In the genomic region with DNA sequence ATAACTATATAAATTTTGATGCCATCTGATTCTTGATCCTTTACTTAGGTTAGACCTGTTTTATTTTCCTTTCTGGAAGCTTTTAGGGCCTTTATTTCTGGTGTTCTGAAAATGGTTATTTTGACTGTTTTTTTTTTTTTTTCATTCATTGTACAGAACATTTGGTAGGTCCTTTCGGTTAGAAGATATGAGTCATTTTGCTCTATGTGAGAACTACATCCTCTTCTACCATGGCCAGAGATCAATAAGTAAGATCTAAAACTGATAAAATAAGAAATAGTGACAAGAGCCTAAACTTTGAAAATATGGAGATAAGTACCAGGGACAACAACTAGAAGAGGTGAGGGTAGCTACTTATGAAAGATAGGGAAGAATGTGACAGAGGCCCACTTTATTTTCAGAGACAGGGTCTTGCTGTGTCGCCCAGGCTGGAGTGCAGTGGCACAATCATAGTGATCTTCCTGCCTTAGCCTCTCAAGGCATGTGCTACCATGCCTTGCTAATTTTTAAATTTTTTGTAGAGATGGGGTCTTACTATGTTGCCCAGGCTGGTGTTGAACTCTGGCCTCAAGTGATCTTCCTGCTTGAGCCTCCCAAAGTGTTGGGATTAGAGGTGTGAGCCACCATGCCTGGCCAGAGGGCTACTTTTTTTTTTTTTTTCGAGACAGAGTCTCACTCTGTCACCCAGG, we compare ENCODE assay signal across 20 cellular contexts.
DNase-seq lines count a peak whose midpoint lies in the region; ATAC-seq and TF ChIP-seq lines count a peak whose summit lies in the region.
"Had no signal": no experiment of that assay in that cellular context is flagged by ENCODE, and none has a peak within 500 bp of the region (broad histone marks: within the 10 kb centered on the region; RNA-seq: fewer than 3 reads in every experiment).

No MANE protein-coding gene starts in this region.

- CTCF ChIA-PET in CD4-positive, alpha-beta memory T cell (lab: Charles Lee; ENCODE audit: partially characterized antibody), result no interaction called here
- CTCF ChIA-PET in T-cell (lab: Charles Lee), result no interaction called here

- H3K4me1 Mint-ChIP-seq in CD4-positive, alpha-beta memory T cell, result peaks cover 0 to 3% (median 1%) of the 10 kb centered on the region in 4 donors
- no peaks in the 10 kb centered on the region for H3K4me1 Mint-ChIP-seq in activated naive CD8-positive, alpha-beta T cell treated with anti-CD3 and anti-CD28 coated beads for 36 hours
- H3K4me1 Mint-ChIP-seq in T-cell, result peaks cover 0 to 3% (median 2%) of the 10 kb centered on the region in 3 donors

- ATAC-seq in GM18502 (IDR thresholded peaks at IDR 0.05; ENCODE audit: poor library complexity, unreplicated experiment) (peak; percentile 55), HG02885 (IDR thresholded peaks at IDR 0.05; ENCODE audit: poor library complexity, unreplicated experiment) (peak; percentile 24), T-cell (replicated peaks in 1 of 4) (no peak), GM19328 (IDR thresholded peaks at IDR 0.05; ENCODE audit: unreplicated experiment) (no peak)
- ATAC-seq: naive thymus-derived CD4-positive, alpha-beta T cell had no signal

- H3K27ac Mint-ChIP-seq in CD4-positive, alpha-beta memory T cell, result peak overlapping the region in 5 of 7 donors; percentile 0 to 86 (median 45)
- H3K27ac Mint-ChIP-seq in activated naive CD8-positive, alpha-beta T cell treated with anti-CD3 and anti-CD28 coated beads for 36 hours, result peak overlapping the region; percentile 51
- H3K27ac Mint-ChIP-seq in T-cell, result no peak overlapping the region

- peaks cover 41 to 52% of the 10 kb centered on the region in 2 donors for H3K36me3 Mint-ChIP-seq in CD4-positive, alpha-beta memory T cell
- peaks cover 12% of the 10 kb centered on the region for H3K36me3 Mint-ChIP-seq in activated naive CD8-positive, alpha-beta T cell treated with anti-CD3 and anti-CD28 coated beads for 36 hours
- H3K36me3 Mint-ChIP-seq in T-cell, result peaks cover 37% of the 10 kb centered on the region

- POLR2A ChIA-PET in CD4-positive, alpha-beta memory T cell (lab: Charles Lee; ENCODE audit: partially characterized antibody), result no interaction called here
- POLR2A ChIA-PET in T-cell (lab: Charles Lee), result interaction anchor here (0.9 kb wide), 2 partner anchors 145 to 338 kb away, joined by 7 to 9 read pairs; no protein-coding TSS in a partner anchor

- no peak overlapping the region for H3K4me3 ChIP-seq in CD4-positive, alpha-beta memory T cell (ENCODE audit: low read length in 2 of 2)
- no peak overlapping the region for H3K4me3 ChIP-seq in lower leg skin (ENCODE audit: low read depth, poor library complexity, severe bottlenecking)
- H3K4me3 ChIP-seq: skin epidermis had no signal

- no peaks in the 10 kb centered on the region for H3K9me3 ChIP-seq in CD4-positive, alpha-beta memory T cell (ENCODE audit: control insufficient read depth in 1 of 2, low read length in 2 of 2)

- TF ChIP-seq POLR2A in lower leg skin (IDR thresholded peaks at IDR 0.05), result no peak

- H3K36me3 ChIP-seq in CD4-positive, alpha-beta memory T cell (ENCODE audit: insufficient read depth, low read length), result peaks cover 22% of the 10 kb centered on the region

- H3K27me3 Mint-ChIP-seq in CD4-positive, alpha-beta memory T cell, result no peaks in the 10 kb centered on the region
- H3K27me3 Mint-ChIP-seq in activated naive CD8-positive, alpha-beta T cell treated with anti-CD3 and anti-CD28 coated beads for 36 hours, result no peaks in the 10 kb centered on the region
- no peaks in the 10 kb centered on the region for H3K27me3 Mint-ChIP-seq in T-cell
- H3K27me3 Mint-ChIP-seq: naive thymus-derived CD4-positive, alpha-beta T cell had no signal

- no peak for TF ChIP-seq CTCF in lower leg skin (IDR thresholded peaks at IDR 0.05)

- intact Hi-C loops in CD4-positive, alpha-beta memory T cell (cut with micrococcal nuclease), result no loop called here
- intact Hi-C loops in lower leg skin (cut with DNase I; ENCODE audit: low total_unique reads), result no loop called here

- WGBS in lower leg skin, 2 donors, result 89 to 95% methylated on average over 3 of the region's 3 CpGs

- no peak overlapping the region for H3K4me3 Mint-ChIP-seq in CD4-positive, alpha-beta memory T cell
- H3K4me3 Mint-ChIP-seq in activated naive CD8-positive, alpha-beta T cell treated with anti-CD3 and anti-CD28 coated beads for 36 hours, result no peak overlapping the region
- H3K4me3 Mint-ChIP-seq in T-cell, result no peak overlapping the region
- H3K4me3 Mint-ChIP-seq: naive thymus-derived CD4-positive, alpha-beta T cell had no signal

- H3K27me3 ChIP-seq in CD4-positive, alpha-beta memory T cell (ENCODE audit: insufficient read depth, low read length), result no peaks in the 10 kb centered on the region

- H3K27ac ChIP-seq in CD4-positive, alpha-beta memory T cell (ENCODE audit: low read depth, low read length), result no peak overlapping the region
- H3K27ac ChIP-seq: HL-60 had no signal

- H3K9me3 Mint-ChIP-seq in CD4-positive, alpha-beta memory T cell, result no peaks in the 10 kb centered on the region
- H3K9me3 Mint-ChIP-seq in activated naive CD8-positive, alpha-beta T cell treated with anti-CD3 and anti-CD28 coated beads for 36 hours, result no peaks in the 10 kb centered on the region
- H3K9me3 Mint-ChIP-seq in T-cell, result no peaks in the 10 kb centered on the region
- H3K9me3 Mint-ChIP-seq: naive thymus-derived CD4-positive, alpha-beta T cell had no signal

- DNase-seq in CD4-positive, alpha-beta memory T cell, result no peak
- DNase-seq in activated naive CD8-positive, alpha-beta T cell treated with anti-CD3 and anti-CD28 coated beads for 36 hours, result no peak
- DNase-seq in lower leg skin (ENCODE audit: low spot score in 2 of 2) (no peak), T-cell (no peak), COR-L47 (lab: John Stamatoyannopoulos, UW) (no peak)
- DNase-seq: activated CD8-positive, alpha-beta memory T cell treated with anti-CD3 and anti-CD28 coated beads for 24 hours; activated gamma-delta T cell; GOT3; mammary epithelial cell; naive thymus-derived CD4-positive, alpha-beta T cell; NCI-H2029; NCI-H524; stimulated activated CD4-positive, alpha-beta T cell treated with anti-CD3 and anti-CD28 coated beads, Interleukin-2, amount 100 ng/mL, for 48 hours; substantia nigra; SW 1271 had no signal

- no peaks in the 10 kb centered on the region for H3K4me1 ChIP-seq in CD4-positive, alpha-beta memory T cell (ENCODE audit: insufficient read depth, low read length)

Comparison
In these comparisons a context has a peak if more than half of its experiments do, and no peak if none do; other contexts are left out.
1. H3K27ac Mint-ChIP-seq: peak in CD4-positive, alpha-beta memory T cell (5 of 7) and activated naive CD8-positive, alpha-beta T cell treated with anti-CD3 and anti-CD28 coated beads for 36 hours (single experiment); none in T-cell (0 of 2).
2. ATAC-seq: peak in GM18502 (single experiment) and HG02885 (single experiment); none in T-cell (0 of 4) and GM19328 (single experiment).